In genomic region chr4:101114936-101115372, GRCh38 we compare ENCODE assay signal across 1 cellular context.
TF ChIP-seq lines count a peak whose summit lies in the region.

No MANE protein-coding gene starts in this region.

TF ChIP-seq in GM23338, 12 proteins besides CTCF, POLR2A, EP300 and RAD21 (continued from another document):
- no peak for TF ChIP-seq ZNF462 (CRISPR knock-in tag; IDR thresholded peaks at IDR 0.05)
- no peak for TF ChIP-seq ZNF331 (CRISPR knock-in tag; IDR thresholded peaks at IDR 0.05; ENCODE audit: low read depth)
- TF ChIP-seq STAT1 (IDR thresholded peaks at IDR 0.05; ENCODE audit: unreplicated experiment) = no peak
- TF ChIP-seq EZH2 (IDR thresholded peaks at IDR 0.05; ENCODE audit: low read depth, unreplicated experiment) = no peak
- no peak for TF ChIP-seq JUNB (IDR thresholded peaks at IDR 0.05; ENCODE audit: unreplicated experiment)
